ENCODE assay signal across 9 cellular contexts in genomic region chr7:100829150-100829716, GRCh38. TPM values are rescaled to one million over a fixed set of nuclear protein-coding genes. Genes with fewer than 3 reads are reported as not detected.
DNase-seq lines count a peak whose midpoint lies in the region; ATAC-seq and TF ChIP-seq lines count a peak whose summit lies in the region.
"Had no signal": no experiment of that assay in that cellular context is flagged by ENCODE, and none has a peak within 500 bp of the region (broad histone marks: within the 10 kb centered on the region; RNA-seq: fewer than 3 reads in every experiment).

No MANE protein-coding gene starts in this region.

- in situ Hi-C loops in GM13977 (cut with MboI; ENCODE audit: low pct_unique_long_range_greater_than_20kb, low sequenced_read_pairs, unreplicated experiment), result no loop called here

- peaks cover 32% of the 10 kb centered on the region for H3K4me1 Mint-ChIP-seq in neural crest cell

- no peaks in the 10 kb centered on the region for H3K9me3 ChIP-seq in gastroesophageal sphincter
- H3K9me3 ChIP-seq: pancreas had no signal

- TF ChIP-seq CTCF in GM13977 (IDR thresholded peaks at IDR 0.05; ENCODE audit: extremely low read depth, insufficient read depth, missing control alignments) (no peak), gastroesophageal sphincter (IDR thresholded peaks at IDR 0.05) (no peak), neural crest cell (conservative IDR thresholded peaks at IDR 0.05) (no peak)

- no peaks in the 10 kb centered on the region for H3K9me3 Mint-ChIP-seq in neural crest cell

- H3K27me3 Mint-ChIP-seq in neural crest cell (ENCODE audit: low read depth), result peaks cover 3% of the 10 kb centered on the region

- peaks cover 0 to 42% (median 13%) of the 10 kb centered on the region in 3 donors for H3K4me1 ChIP-seq in gastroesophageal sphincter

- no peak for TF ChIP-seq EP300 in gastroesophageal sphincter (IDR thresholded peaks at IDR 0.05)

- peak overlapping the region in 1 of 2 donors; percentile 80 for H3K4me3 ChIP-seq in gastroesophageal sphincter

- DNase-seq in GM13977 (ENCODE audit: low spot score) (peak; percentile 12), neural crest cell (ENCODE audit: low read depth, low spot score) (no peak), EL (no peak), midbrain (lab: John Stamatoyannopoulos, UW) (no peak)
- DNase-seq: C1 segment of cervical spinal cord, NCI-H510A had no signal

- peak overlapping the region; percentile 81 for H3K4me3 Mint-ChIP-seq in neural crest cell

- WGBS in gastroesophageal sphincter (ENCODE audit: low coverage in 1 of 2), 2 donors, result 45% methylated on average over 6 of the region's 20 CpGs; no CpG with 5 or more reads in 1 of the 2 donors

- ATAC-seq in gastroesophageal sphincter, result peak; percentile 21
- no peak for ATAC-seq in GM21526 (IDR thresholded peaks at IDR 0.05; ENCODE audit: low FRiP score, unreplicated experiment)
- ATAC-seq: pancreas had no signal

- H3K27ac Mint-ChIP-seq in neural crest cell (ENCODE audit: unreplicated experiment), result no peak overlapping the region

- no peaks in the 10 kb centered on the region for H3K36me3 ChIP-seq in gastroesophageal sphincter
- H3K36me3 ChIP-seq: pancreas had no signal

- H3K27me3 ChIP-seq in gastroesophageal sphincter, result no peaks in the 10 kb centered on the region
- H3K27me3 ChIP-seq: pancreas had no signal

- H3K36me3 Mint-ChIP-seq in neural crest cell (ENCODE audit: low read depth), result peaks cover 2% of the 10 kb centered on the region

- no peak for TF ChIP-seq POLR2A in gastroesophageal sphincter (IDR thresholded peaks at IDR 0.05)

- peak overlapping the region in 3 of 4 donors; percentile 46 to 87 (median 85) for H3K27ac ChIP-seq in gastroesophageal sphincter

RNA-seq across cellular contexts. Expression of gene EPHB4, which starts 1.9 kb away (rescaled TPM):
- total RNA-seq in gastroesophageal sphincter, result 10 to 100 TPM; 19.0 to 55.6 (median 41.5) TPM
- total RNA-seq in neural crest cell, result 80.4 and 84.5 TPM in 2 replicates

RNA-seq across cellular contexts. Expression of gene SLC12A9, which starts 23.3 kb away (rescaled TPM):
- 10 to 100 TPM; 11.2 to 32.9 (median 20.2) TPM for total RNA-seq in gastroesophageal sphincter
- total RNA-seq in neural crest cell, result 25.2 and 27.7 TPM in 2 replicates

RNA-seq across cellular contexts. Expression of gene TRIP6, which starts 38.0 kb away (rescaled TPM):
- 10 to 100 TPM; 71.9 to 94.3 (median 89.5) TPM for total RNA-seq in gastroesophageal sphincter
- 34.8 and 39.7 TPM in 2 replicates for total RNA-seq in neural crest cell

RNA-seq across cellular contexts. Expression of gene SRRT, which starts 45.7 kb away (rescaled TPM):
- 10 to 100 TPM; 47.5 to 73.4 (median 57.0) TPM for total RNA-seq in gastroesophageal sphincter
- total RNA-seq in neural crest cell, result 330 and 356 TPM in 2 replicates
